In the genomic region with DNA sequence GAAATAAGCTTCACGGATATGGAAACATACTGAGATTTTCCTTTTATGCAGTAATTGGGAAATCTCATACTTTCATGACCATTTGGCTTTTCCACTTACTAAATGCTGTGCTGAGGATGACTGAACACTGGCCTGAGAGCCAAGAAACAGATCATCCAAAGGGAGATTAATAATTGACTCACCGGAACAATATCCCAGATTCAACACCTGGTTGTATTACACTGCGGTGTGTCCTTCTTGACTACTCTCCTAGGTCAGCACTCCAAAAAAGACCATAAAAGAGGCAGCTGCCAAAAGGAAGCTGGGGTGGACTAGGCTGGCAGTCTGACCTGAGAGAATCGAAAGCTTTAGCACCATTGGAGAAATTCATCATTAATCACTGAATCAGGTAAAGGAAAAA, we compare ENCODE assay signal across 14 cellular contexts.
DNase-seq lines count a peak whose midpoint lies in the region; ATAC-seq and TF ChIP-seq lines count a peak whose summit lies in the region.
"Had no signal": no experiment of that assay in that cellular context is flagged by ENCODE, and none has a peak within 500 bp of the region (broad histone marks: within the 10 kb centered on the region; RNA-seq: fewer than 3 reads in every experiment).

No MANE protein-coding gene starts in this region.

- H3K9me3 ChIP-seq in adrenal gland (replicated peaks in 1 of 3) (peaks cover 0 to 5% (median 0%) of the 10 kb centered on the region in 3 donors), mammary epithelial cell (replicated peaks; ENCODE audit: insufficient read depth, low read length) (peaks cover 6% of the 10 kb centered on the region)

- ATAC-seq in stimulated activated naive B cell treated with anti-CD40 and anti-IgM and Interleukin-4, amounts not matched to agents 10 μg/mL and 1 μg/mL and 100 μg/mL, for 72 hours (replicated peaks): no peak
- ATAC-seq: HCT116 had no signal

- WGBS in adrenal gland, 4 donors: 78 to 84% (median 82%) methylated on average over 4 of the region's 4 CpGs
- WGBS in mammary epithelial cell (ENCODE audit: low coverage, missing lambda C conversion rate): 72% methylated on average over 3 of the region's 4 CpGs

- H3K27ac ChIP-seq in adrenal gland (no peak overlapping the region), mammary epithelial cell (ENCODE audit: insufficient read depth, low read depth, low read length) (no peak overlapping the region)
- H3K27ac ChIP-seq: BLaER1 treated with 17β-estradiol and CSF1 and Interleukin-3, amounts not matched to agents 10 nM and 100 nM had no signal

- TF ChIP-seq POLR2A in adrenal gland (IDR thresholded peaks at IDR 0.05): no peak

- intact Hi-C loops in adrenal gland (cut with DNase I): no loop called here
- intact Hi-C loops in mammary epithelial cell (cut with micrococcal nuclease): no loop called here

- H2AFZ ChIP-seq in mammary epithelial cell (ENCODE audit: low read depth, low read length): no peak overlapping the region

- no peak overlapping the region for H3K27ac Mint-ChIP-seq in stimulated activated naive B cell treated with anti-CD40 and anti-IgM and Interleukin-4, amounts not matched to agents 10 μg/mL and 1 μg/mL and 100 μg/mL, for 72 hours
- H3K27ac Mint-ChIP-seq: CD4-positive, CD25-positive, alpha-beta regulatory T cell had no signal

- CTCF ChIA-PET in mammary epithelial cell (lab: Charles Lee; ENCODE audit: low non-redundant PET): no interaction called here

- dilution Hi-C loops in mammary epithelial cell (cut with HindIII; ENCODE audit: low sequenced_read_pairs): no loop called here

- H3K36me3 Mint-ChIP-seq in stimulated activated naive B cell treated with anti-CD40 and anti-IgM and Interleukin-4, amounts not matched to agents 10 μg/mL and 1 μg/mL and 100 μg/mL, for 72 hours: no peaks in the 10 kb centered on the region
- H3K36me3 Mint-ChIP-seq: CD4-positive, CD25-positive, alpha-beta regulatory T cell had no signal

- H3K9me3 Mint-ChIP-seq in stimulated activated naive B cell treated with anti-CD40 and anti-IgM and Interleukin-4, amounts not matched to agents 10 μg/mL and 1 μg/mL and 100 μg/mL, for 72 hours: peaks cover 5 to 12% of the 10 kb centered on the region in 2 donors

- BruUV-seq in mammary epithelial cell (replicated peaks; lab: Mats Ljungman, UMichigan): no TSS peak

- H3K36me3 ChIP-seq in adrenal gland (replicated peaks in 1 of 2) (no peaks in the 10 kb centered on the region), mammary epithelial cell (ENCODE audit: insufficient read depth, low read length) (no peaks in the 10 kb centered on the region)
- H3K36me3 ChIP-seq: BLaER1 treated with 17β-estradiol and CSF1 and Interleukin-3, amounts not matched to agents 10 nM and 100 nM had no signal

- peak; percentile 28 for DNase-seq in ACHN
- DNase-seq in DMS53 treated with DMSO at 0.1 percent for 48 hours (lab: John Stamatoyannopoulos, UW; ENCODE audit: unreplicated experiment): peak; percentile 98
- peak; percentile 71 for DNase-seq in glomerular visceral epithelial cell (ENCODE audit: extremely low spot score)
- DNase-seq in mucosa of gallbladder (ENCODE audit: low spot score): peak; percentile 26
- DNase-seq in stimulated activated naive B cell treated with anti-CD40 and anti-IgM and Interleukin-4, amounts not matched to agents 10 μg/mL and 1 μg/mL and 100 μg/mL, for 72 hours: no peak
- no peak for DNase-seq in activated CD4-positive, alpha-beta T cell treated with anti-CD3 and anti-CD28 coated beads, Interleukin-2, amount 50 U/mL, for 4 hours
- DNase-seq in adrenal gland: no peak
- DNase-seq in mammary epithelial cell: no peak
- DNase-seq: 8988T; CD4-positive, CD25-positive, alpha-beta regulatory T cell; DMS153; GF-D8 had no signal

- no peaks in the 10 kb centered on the region for H3K4me1 Mint-ChIP-seq in stimulated activated naive B cell treated with anti-CD40 and anti-IgM and Interleukin-4, amounts not matched to agents 10 μg/mL and 1 μg/mL and 100 μg/mL, for 72 hours
- H3K4me1 Mint-ChIP-seq: CD4-positive, CD25-positive, alpha-beta regulatory T cell had no signal

- H3K4me3 ChIP-seq in adrenal gland (no peak overlapping the region), mammary epithelial cell (replicated peaks in 1 of 3; ENCODE audit: insufficient read depth in 1 of 3, low read depth in 2 of 3, low read length in 3 of 3) (no peak overlapping the region)
- H3K4me3 ChIP-seq: BLaER1 treated with 17β-estradiol and CSF1 and Interleukin-3, amounts not matched to agents 10 nM and 100 nM had no signal

- H3K27me3 ChIP-seq in adrenal gland (no peaks in the 10 kb centered on the region), mammary epithelial cell (ENCODE audit: insufficient read depth, low read length) (no peaks in the 10 kb centered on the region)
- H3K27me3 ChIP-seq: BLaER1 treated with 17β-estradiol and CSF1 and Interleukin-3, amounts not matched to agents 10 nM and 100 nM had no signal

- no peak overlapping the region for H3K9ac ChIP-seq in mammary epithelial cell (ENCODE audit: insufficient read depth, low read length)
- H3K9ac ChIP-seq: BLaER1 treated with 17β-estradiol and CSF1 and Interleukin-3, amounts not matched to agents 10 nM and 100 nM had no signal

- H3K4me1 ChIP-seq in adrenal gland (replicated peaks in 1 of 2): no peaks in the 10 kb centered on the region
- H3K4me1 ChIP-seq in mammary epithelial cell (ENCODE audit: insufficient read depth, low read length): no peaks in the 10 kb centered on the region
- H3K4me1 ChIP-seq: BLaER1 treated with 17β-estradiol and CSF1 and Interleukin-3, amounts not matched to agents 10 nM and 100 nM had no signal

- in situ Hi-C loops in ACHN (cut with HindIII; ENCODE audit: low pct_ligation_motif_present, low pct_unique_long_range_greater_than_20kb, low sequenced_read_pairs): no loop called here
- in situ Hi-C loops in mammary epithelial cell (cut with MboI; ENCODE audit: low sequenced_read_pairs in 2 of 2): no loop called here

- H3K27me3 Mint-ChIP-seq in stimulated activated naive B cell treated with anti-CD40 and anti-IgM and Interleukin-4, amounts not matched to agents 10 μg/mL and 1 μg/mL and 100 μg/mL, for 72 hours: no peaks in the 10 kb centered on the region
- H3K27me3 Mint-ChIP-seq: CD4-positive, CD25-positive, alpha-beta regulatory T cell had no signal

- no peaks in the 10 kb centered on the region for H4K20me1 ChIP-seq in mammary epithelial cell (ENCODE audit: insufficient read depth, low read length)
- H4K20me1 ChIP-seq: BLaER1 treated with 17β-estradiol and CSF1 and Interleukin-3, amounts not matched to agents 10 nM and 100 nM had no signal

- H3K79me2 ChIP-seq in mammary epithelial cell (ENCODE audit: insufficient read depth, low read length): no peaks in the 10 kb centered on the region

- TF ChIP-seq CTCF in adrenal gland (IDR thresholded peaks at IDR 0.05) (no peak), mammary epithelial cell (conservative IDR thresholded peaks at IDR 0.05 in 1 of 2, IDR thresholded peaks at IDR 0.05 in 1 of 2; ENCODE audit: extremely low read depth in 1 of 2, insufficient read depth in 1 of 2, low read depth in 1 of 2, low read length in 2 of 2) (no peak)

- no peak overlapping the region for H3K4me2 ChIP-seq in mammary epithelial cell (ENCODE audit: insufficient read depth, low read depth, low read length)
- H3K4me2 ChIP-seq: BLaER1 treated with 17β-estradiol and CSF1 and Interleukin-3, amounts not matched to agents 10 nM and 100 nM had no signal

- no peak overlapping the region for H3K4me3 Mint-ChIP-seq in stimulated activated naive B cell treated with anti-CD40 and anti-IgM and Interleukin-4, amounts not matched to agents 10 μg/mL and 1 μg/mL and 100 μg/mL, for 72 hours
- H3K4me3 Mint-ChIP-seq: CD4-positive, CD25-positive, alpha-beta regulatory T cell had no signal

Comparison
In these comparisons a context has a peak if more than half of its experiments do, and no peak if none do; other contexts are left out.
1. DNase-seq: peak in ACHN (single experiment), DMS53 treated with DMSO at 0.1 percent for 48 hours (single experiment), glomerular visceral epithelial cell (single experiment) and mucosa of gallbladder (single experiment); none in stimulated activated naive B cell treated with anti-CD40 and anti-IgM and Interleukin-4, amounts not matched to agents 10 μg/mL and 1 μg/mL and 100 μg/mL, for 72 hours (single experiment), activated CD4-positive, alpha-beta T cell treated with anti-CD3 and anti-CD28 coated beads, Interleukin-2, amount 50 U/mL, for 4 hours (0 of 2), adrenal gland (0 of 7) and mammary epithelial cell (single experiment).